11 cellular contexts compared by ENCODE assay signal in the genomic region with DNA sequence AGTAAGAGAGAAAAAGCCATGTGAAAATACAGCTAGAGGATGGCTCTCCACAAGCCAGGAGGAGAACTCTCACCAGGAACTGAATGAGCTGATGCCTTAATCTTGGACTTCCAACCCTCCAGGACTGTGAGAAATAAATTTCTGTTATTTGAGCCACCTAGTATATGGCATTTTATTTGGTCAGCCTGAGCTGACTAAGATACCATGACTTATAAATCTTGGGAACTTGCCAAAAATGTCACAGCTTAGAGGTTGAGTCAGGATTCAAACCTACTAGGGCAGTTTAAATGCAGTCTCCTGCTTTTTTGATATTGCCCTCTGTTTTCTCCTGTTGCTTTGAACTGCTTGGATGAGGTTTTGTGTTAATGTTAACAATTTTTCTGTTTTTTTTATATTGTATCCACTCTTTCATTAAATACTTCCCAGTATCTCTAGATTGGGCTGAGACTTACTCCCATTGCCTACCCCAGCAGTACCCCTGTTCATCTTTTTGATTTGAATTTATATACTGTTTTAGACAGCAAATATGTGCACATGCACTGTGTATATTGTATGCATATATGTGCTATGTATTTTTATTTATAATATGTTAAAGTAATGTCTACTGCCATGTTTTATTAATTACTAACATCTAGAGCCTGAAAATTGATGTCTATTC.
DNase-seq lines count a peak whose midpoint lies in the region; ATAC-seq, FAIRE-seq and TF ChIP-seq lines count a peak whose summit lies in the region.
"Had no signal": no experiment of that assay in that cellular context is flagged by ENCODE, and none has a peak within 500 bp of the region (broad histone marks: within the 10 kb centered on the region; RNA-seq: fewer than 3 reads in every experiment).

No MANE protein-coding gene starts in this region.

- peak overlapping the region; percentile 86 for H4K91ac ChIP-seq in H1 (replicated peaks; ENCODE audit: insufficient read length, low read length)

- H2BK5ac ChIP-seq in H1 (ENCODE audit: low read depth, low read length), result peak overlapping the region; percentile 45; the same call in 1 of the 2 replicates

- no peak for TF ChIP-seq EP300 in H1 (IDR thresholded peaks at IDR 0.05; ENCODE audit: borderline replicate concordance in 1 of 2, low read depth in 2 of 2, low read length in 2 of 2)

- peaks cover 0 to 1% (median 0%) of the 10 kb centered on the region in 4 experiments; a peak in 1 of 7 replicates for H3K27me3 ChIP-seq in H1 (replicated peaks in 1 of 4; ENCODE audit: control insufficient read depth in 3 of 4, extremely low read depth in 1 of 4, insufficient read depth in 3 of 4, low read length in 3 of 4)
- no peaks in the 10 kb centered on the region for H3K27me3 ChIP-seq in left ventricle myocardium inferior (ENCODE audit: low read depth)

- no peak overlapping the region for H3K4me2 ChIP-seq in H1 (ENCODE audit: insufficient read depth in 1 of 2, low read depth in 2 of 2, low read length in 2 of 2)

- H2BK120ac ChIP-seq in H1 (replicated peaks; ENCODE audit: low read depth, low read length), result peak overlapping the region; percentile 47

- H3K9me3 ChIP-seq in H1 (ENCODE audit: insufficient read depth in 2 of 2, low read depth in 1 of 2, low read length in 1 of 2) (no peaks in the 10 kb centered on the region), left ventricle myocardium inferior (replicated peaks) (no peaks in the 10 kb centered on the region)
- H3K9me3 ChIP-seq: thoracic aorta had no signal

- no peak overlapping the region for H3K4me3 ChIP-seq in H1 (ENCODE audit: extremely low read depth in 1 of 4, insufficient read depth in 2 of 4, low read depth in 3 of 4, low read length in 4 of 4)
- no peak overlapping the region for H3K4me3 ChIP-seq in left ventricle myocardium inferior
- H3K4me3 ChIP-seq: thoracic aorta had no signal

- H2AFZ ChIP-seq in H1 (ENCODE audit: low read length), result no peak overlapping the region

- no peak overlapping the region for H3K27ac Mint-ChIP-seq in mesothelial cell of epicardium

- H3K4me1 ChIP-seq in H1 (replicated peaks in 1 of 4; ENCODE audit: control insufficient read depth in 3 of 4, insufficient read depth in 4 of 4, low read length in 3 of 4) (peaks cover 7 to 21% (median 13%) of the 10 kb centered on the region in 4 experiments; a peak in 6 of 7 replicates), left ventricle myocardium inferior (no peaks in the 10 kb centered on the region)

- no peak for FAIRE-seq in H1 (lab: Jason Lieb, UNC)
- FAIRE-seq: colon had no signal

- POLR2A ChIA-PET in H1 (lab: Charles Lee; ENCODE audit: partially characterized antibody), result no interaction called here

- TF ChIP-seq POLR2A in H1 (IDR thresholded peaks at IDR 0.05; ENCODE audit: control extremely low read depth in 1 of 2, low read depth in 2 of 2, low read length in 2 of 2), result no peak

- H2BK12ac ChIP-seq in H1 (ENCODE audit: low read depth, low read length), result peak overlapping the region; percentile 10

- peak overlapping the region; percentile 29; the same call in 1 of the 2 replicates for H2BK20ac ChIP-seq in H1 (ENCODE audit: low read length)

- TF ChIP-seq RAD21 in H1 (IDR thresholded peaks at IDR 0.05 in 1 of 2, conservative IDR thresholded peaks at IDR 0.05 in 1 of 2; ENCODE audit: low read depth in 2 of 2, low read length in 2 of 2), result no peak

- no peak overlapping the region for H3K4ac ChIP-seq in H1 (replicated peaks; ENCODE audit: insufficient read length, low read depth, low read length)

- DNase-seq in GM04503 (ENCODE audit: low read depth), result peak; percentile 61
- peak; percentile 89 for DNase-seq in NCI-H82 (lab: John Stamatoyannopoulos, UW)
- no peak for DNase-seq in H1 (ENCODE audit: low read depth in 1 of 2, low spot score in 2 of 2)
- no peak for DNase-seq in omental fat pad (ENCODE audit: low spot score)
- no peak for DNase-seq in NCI-H1694 (lab: John Stamatoyannopoulos, UW)
- DNase-seq in mesothelial cell of epicardium (ENCODE audit: low spot score in 2 of 2, unreplicated experiment in 2 of 2), result no peak
- DNase-seq in activated CD4-positive, alpha-beta T cell treated with anti-CD3 and anti-CD28 coated beads for 1 hour, result no peak
- DNase-seq in left ventricle myocardium inferior, result no peak
- DNase-seq: NCI-H526 treated with DMSO at 0.1 percent for 48 hours had no signal

- no peaks in the 10 kb centered on the region for H3K27me3 Mint-ChIP-seq in mesothelial cell of epicardium (ENCODE audit: low read depth)

- no peaks in the 10 kb centered on the region for H3K36me3 Mint-ChIP-seq in mesothelial cell of epicardium

- H4K20me1 ChIP-seq in H1 (replicated peaks in 1 of 2; ENCODE audit: control insufficient read depth in 1 of 2, insufficient read depth in 2 of 2, low read length in 2 of 2), result no peaks in the 10 kb centered on the region

- peaks cover 2% of the 10 kb centered on the region; the same call in 1 of the 2 replicates for H3K23me2 ChIP-seq in H1 (ENCODE audit: low read depth, low read length)

- peak; percentile 80 for ATAC-seq in omental fat pad (ENCODE audit: low FRiP score)

- H3K27ac ChIP-seq in H1 (ENCODE audit: low read depth, low read length) (no peak overlapping the region), left ventricle myocardium inferior (replicated peaks) (no peak overlapping the region)
- H3K27ac ChIP-seq: thoracic aorta had no signal

- H3K36me3 ChIP-seq in H1 (ENCODE audit: control insufficient read depth in 2 of 4, insufficient read depth in 4 of 4, low read length in 3 of 4) (no peaks in the 10 kb centered on the region), left ventricle myocardium inferior (no peaks in the 10 kb centered on the region)
- H3K36me3 ChIP-seq: thoracic aorta had no signal

- H3K79me1 ChIP-seq in H1 (ENCODE audit: low read depth, low read length), result no peaks in the 10 kb centered on the region

- H3K79me2 ChIP-seq in H1 (ENCODE audit: control insufficient read depth in 1 of 2, insufficient read depth in 2 of 2, low read length in 2 of 2), result no peaks in the 10 kb centered on the region

- CTCF ChIA-PET in H1 (lab: Charles Lee; ENCODE audit: partially characterized antibody), result no interaction called here

- no peak overlapping the region for H3K9ac ChIP-seq in H1 (replicated peaks in 1 of 4; ENCODE audit: extremely low read depth in 1 of 4, low read depth in 3 of 4, low read length in 3 of 4)

- intact Hi-C loops in left ventricle myocardium inferior (cut with micrococcal nuclease), result no loop called here

- H3K4me3 Mint-ChIP-seq in mesothelial cell of epicardium, result no peak overlapping the region

- no peaks in the 10 kb centered on the region for H3K9me3 Mint-ChIP-seq in mesothelial cell of epicardium

- H3K18ac ChIP-seq in H1 (ENCODE audit: extremely low read depth, low read length), result no peak overlapping the region

- no peak overlapping the region for H2AK5ac ChIP-seq in H1 (ENCODE audit: low read depth, low read length)

- no peak overlapping the region for H4K5ac ChIP-seq in H1 (ENCODE audit: insufficient read length, low read depth, low read length)

- H3K4me1 Mint-ChIP-seq in mesothelial cell of epicardium, result peaks cover 15% of the 10 kb centered on the region

- no peak overlapping the region for H2BK15ac ChIP-seq in H1 (ENCODE audit: low read length)

- H4K8ac ChIP-seq in H1 (ENCODE audit: extremely low read depth, insufficient read depth, low read length), result no peak overlapping the region

- TF ChIP-seq CTCF in H1 (IDR thresholded peaks at IDR 0.05; ENCODE audit: control extremely low read depth in 1 of 3, insufficient read depth in 1 of 3, low read depth in 1 of 3, low read length in 3 of 3) (no peak), omental fat pad (IDR thresholded peaks at IDR 0.05) (no peak), mesothelial cell of epicardium (IDR thresholded peaks at IDR 0.05; ENCODE audit: unreplicated experiment) (no peak), left ventricle myocardium inferior (IDR thresholded peaks at IDR 0.05; ENCODE audit: borderline replicate concordance) (no peak)

- H3K56ac ChIP-seq in H1 (replicated peaks; ENCODE audit: insufficient read length, low read depth, low read length), result no peak overlapping the region

- no peak overlapping the region for H3K23ac ChIP-seq in H1 (ENCODE audit: insufficient read length)

- no peak overlapping the region for H3K14ac ChIP-seq in H1 (ENCODE audit: insufficient read length)

TF ChIP-seq in H1, 55 proteins besides CTCF, POLR2A, EP300 and RAD21:
- TF ChIP-seq HDAC6 (IDR thresholded peaks at IDR 0.05; ENCODE audit: low read depth, low read length), result no peak
- no peak for TF ChIP-seq SIRT6 (IDR thresholded peaks at IDR 0.05; ENCODE audit: low read length)
- TF ChIP-seq RBBP5 (IDR thresholded peaks at IDR 0.05; ENCODE audit: borderline replicate concordance, low read depth, low read length), result no peak
- TF ChIP-seq POLR2AphosphoS5 (IDR thresholded peaks at IDR 0.05; ENCODE audit: low read depth, low read length), result no peak
- no peak for TF ChIP-seq SP4 (IDR thresholded peaks at IDR 0.05; ENCODE audit: low read length)
- no peak for TF ChIP-seq GTF2F1 (IDR thresholded peaks at IDR 0.05; ENCODE audit: borderline replicate concordance, low read depth, low read length)
- no peak for TF ChIP-seq SP2 (IDR thresholded peaks at IDR 0.05; ENCODE audit: low read length)
- TF ChIP-seq EZH2 (IDR thresholded peaks at IDR 0.05; ENCODE audit: low read depth, low read length, severe bottlenecking), result no peak

Comparison
In these comparisons a context has a peak if more than half of its experiments do, and no peak if none do; other contexts are left out.
1. DNase-seq: peak in GM04503 (single experiment) and NCI-H82 (single experiment); none in H1 (0 of 2), omental fat pad (single experiment), NCI-H1694 (single experiment), mesothelial cell of epicardium (0 of 2), activated CD4-positive, alpha-beta T cell treated with anti-CD3 and anti-CD28 coated beads for 1 hour (single experiment) and left ventricle myocardium inferior (single experiment).